In genomic region chr12:46585854-46586621, GRCh38 we compare ENCODE assay signal across 8 cellular contexts.
DNase-seq lines count a peak whose midpoint lies in the region; ATAC-seq, FAIRE-seq and TF ChIP-seq lines count a peak whose summit lies in the region.

No MANE protein-coding gene starts in this region.

- FAIRE-seq in urothelium cell line (lab: Jason Lieb, UNC), result no peak

- H3K9me3 Mint-ChIP-seq in activated T-helper 1 cell treated with anti-CD3 and anti-CD28 coated beads, Interleukin-12 subunit alpha, Interleukin-12 subunit beta, Interleukin-2, Interleukin-4 antibody, amounts not matched to agents 30 ng/mL and 10 ng/mL and 1 ng/mL, durations not matched to agents 14 hours and 24 hours and 36 hours, result peaks cover 41% of the 10 kb centered on the region

- in situ Hi-C loops in GM13977 (cut with MboI; ENCODE audit: low pct_unique_long_range_greater_than_20kb, low sequenced_read_pairs, unreplicated experiment), result no loop called here

- peak overlapping the region; percentile 59 for H3K27ac Mint-ChIP-seq in activated T-helper 1 cell treated with anti-CD3 and anti-CD28 coated beads, Interleukin-12 subunit alpha, Interleukin-12 subunit beta, Interleukin-2, Interleukin-4 antibody, amounts not matched to agents 30 ng/mL and 10 ng/mL and 1 ng/mL, durations not matched to agents 14 hours and 24 hours and 36 hours

- intact Hi-C loops in activated T-helper 1 cell treated with anti-CD3 and anti-CD28 coated beads, Interleukin-12 subunit alpha, Interleukin-12 subunit beta, Interleukin-2, Interleukin-4 antibody, amounts not matched to agents 30 ng/mL and 10 ng/mL and 1 ng/mL, durations not matched to agents 14 hours and 24 hours and 36 hours (cut with micrococcal nuclease), result no loop called here

- ATAC-seq in GM19328 (IDR thresholded peaks at IDR 0.05; ENCODE audit: unreplicated experiment), result no peak
- ATAC-seq in GM21390 (IDR thresholded peaks at IDR 0.05; ENCODE audit: unreplicated experiment), result no peak

- peaks cover 35% of the 10 kb centered on the region for H3K36me3 Mint-ChIP-seq in activated T-helper 1 cell treated with anti-CD3 and anti-CD28 coated beads, Interleukin-12 subunit alpha, Interleukin-12 subunit beta, Interleukin-2, Interleukin-4 antibody, amounts not matched to agents 30 ng/mL and 10 ng/mL and 1 ng/mL, durations not matched to agents 14 hours and 24 hours and 36 hours (ENCODE audit: low read depth)

- peaks cover 46% of the 10 kb centered on the region for H3K4me1 Mint-ChIP-seq in activated T-helper 1 cell treated with anti-CD3 and anti-CD28 coated beads, Interleukin-12 subunit alpha, Interleukin-12 subunit beta, Interleukin-2, Interleukin-4 antibody, amounts not matched to agents 30 ng/mL and 10 ng/mL and 1 ng/mL, durations not matched to agents 14 hours and 24 hours and 36 hours (ENCODE audit: low read depth)

- TF ChIP-seq CTCF in GM13977 (IDR thresholded peaks at IDR 0.05; ENCODE audit: extremely low read depth, insufficient read depth, missing control alignments), result no peak

- H3K27me3 Mint-ChIP-seq in activated T-helper 1 cell treated with anti-CD3 and anti-CD28 coated beads, Interleukin-12 subunit alpha, Interleukin-12 subunit beta, Interleukin-2, Interleukin-4 antibody, amounts not matched to agents 30 ng/mL and 10 ng/mL and 1 ng/mL, durations not matched to agents 14 hours and 24 hours and 36 hours (ENCODE audit: insufficient read depth), result no peaks in the 10 kb centered on the region

- H3K4me3 Mint-ChIP-seq in activated T-helper 1 cell treated with anti-CD3 and anti-CD28 coated beads, Interleukin-12 subunit alpha, Interleukin-12 subunit beta, Interleukin-2, Interleukin-4 antibody, amounts not matched to agents 30 ng/mL and 10 ng/mL and 1 ng/mL, durations not matched to agents 14 hours and 24 hours and 36 hours, result peak overlapping the region; percentile 3

- peak; percentile 99 for DNase-seq in DMS53 treated with DMSO at 0.1 percent for 48 hours (lab: John Stamatoyannopoulos, UW; ENCODE audit: unreplicated experiment)
- peak; percentile 59 for DNase-seq in NCI-H187 treated with DMSO at 0.1 percent for 48 hours (lab: John Stamatoyannopoulos, UW)
- peak; percentile 51 for DNase-seq in activated T-helper 1 cell treated with anti-CD3 and anti-CD28 coated beads, Interleukin-12 subunit alpha, Interleukin-12 subunit beta, Interleukin-2, Interleukin-4 antibody, amounts not matched to agents 30 ng/mL and 10 ng/mL and 1 ng/mL, durations not matched to agents 14 hours and 24 hours and 36 hours (ENCODE audit: low spot score)
- peak; percentile 2 for DNase-seq in kidney glomerular epithelial cell (lab: John Stamatoyannopoulos, UW)
- DNase-seq in GM13977 (ENCODE audit: low spot score), result no peak
- no peak for DNase-seq in urothelium cell line (ENCODE audit: low spot score)

Comparison
In these comparisons a context has a peak if more than half of its experiments do, and no peak if none do; other contexts are left out.
1. DNase-seq: peak in DMS53 treated with DMSO at 0.1 percent for 48 hours (single experiment), NCI-H187 treated with DMSO at 0.1 percent for 48 hours (single experiment), activated T-helper 1 cell treated with anti-CD3 and anti-CD28 coated beads, Interleukin-12 subunit alpha, Interleukin-12 subunit beta, Interleukin-2, Interleukin-4 antibody, amounts not matched to agents 30 ng/mL and 10 ng/mL and 1 ng/mL, durations not matched to agents 14 hours and 24 hours and 36 hours (single experiment) and kidney glomerular epithelial cell (single experiment); none in GM13977 (single experiment) and urothelium cell line (single experiment).